Comparison of ENCODE assay signal across 9 cellular contexts in genomic region chr20:51542033-51542893, GRCh38. TPM values are rescaled to one million over a fixed set of nuclear protein-coding genes. Genes with fewer than 3 reads are reported as not detected.
DNase-seq lines count a peak whose midpoint lies in the region; ATAC-seq and TF ChIP-seq lines count a peak whose summit lies in the region.
"Had no signal": no experiment of that assay in that cellular context is flagged by ENCODE, and none has a peak within 500 bp of the region (broad histone marks: within the 10 kb centered on the region; RNA-seq: fewer than 3 reads in every experiment).

NFATC2 (minus strand) TSS chr20:51542719; CDS start chr20:51542499, 220 bp downstream.

- H3K27ac ChIP-seq in RWPE1: no peak within 1 kb of the TSS
- H3K27ac ChIP-seq: C4-2B had no signal

- ATAC-seq in HG02970 (IDR thresholded peaks at IDR 0.05; ENCODE audit: low FRiP score, unreplicated experiment) (peak; percentile 34), GM19328 (IDR thresholded peaks at IDR 0.05; ENCODE audit: unreplicated experiment) (no peak)

- peak within 1 kb of the TSS; percentile 96 for H3K4me3 Mint-ChIP-seq in activated naive CD4-positive, alpha-beta T cell treated with anti-CD3 and anti-CD28 coated beads for 36 hours

- CTCF ChIA-PET in RWPE1 (lab: Yijun Ruan, JAX): interaction anchor here (0.6 to 1.3 kb wide), 4 partner anchors 25 to 870 kb away, joined by 3 read pairs; no protein-coding TSS in a partner anchor
- CTCF ChIA-PET in activated naive CD4-positive, alpha-beta T cell treated with anti-CD3 and anti-CD28 coated beads for 36 hours (lab: Charles Lee): interaction anchor here (0.6 to 3.0 kb wide), 20 partner anchors 9 to 743 kb away, joined by 3 to 16 read pairs (median 4); no protein-coding TSS in a partner anchor

- H3K27ac Mint-ChIP-seq in activated naive CD4-positive, alpha-beta T cell treated with anti-CD3 and anti-CD28 coated beads for 36 hours: peak within 1 kb of the TSS; percentile 98

- intact Hi-C loops in activated naive CD4-positive, alpha-beta T cell treated with anti-CD3 and anti-CD28 coated beads for 36 hours (cut with micrococcal nuclease): loop anchor here (2.0 kb wide), 1 partner anchor 21 kb away; no protein-coding TSS in a partner anchor

- POLR2A ChIA-PET in RWPE1 (lab: Yijun Ruan, JAX; ENCODE audit: low non-redundant PET): no interaction called here

- H3K9me3 Mint-ChIP-seq in activated naive CD4-positive, alpha-beta T cell treated with anti-CD3 and anti-CD28 coated beads for 36 hours: no peaks in the 10 kb centered on the region

- DNase-seq in NCI-H2171 (lab: John Stamatoyannopoulos, UW): peak; percentile 26
- DNase-seq in NCI-H2171 treated with DMSO at 0.1 percent for 48 hours (lab: John Stamatoyannopoulos, UW): no peak
- DNase-seq in RWPE1 (ENCODE audit: low spot score): peak; percentile 54
- peak; percentile 73 for DNase-seq in activated naive CD4-positive, alpha-beta T cell treated with anti-CD3 and anti-CD28 coated beads for 36 hours
- DNase-seq in iPS-NIHi7 (ENCODE audit: extremely low spot score): peak; percentile 89
- peak; percentile 67 for DNase-seq in stimulated activated CD4-positive, alpha-beta T cell treated with anti-CD3 and anti-CD28 coated beads, Interleukin-4, amount 100 ng/mL, for 1 hour

- H3K36me3 Mint-ChIP-seq in activated naive CD4-positive, alpha-beta T cell treated with anti-CD3 and anti-CD28 coated beads for 36 hours (ENCODE audit: low read depth): peaks cover 8% of the 10 kb centered on the region

- no peak for TF ChIP-seq CTCF in RWPE1 (conservative IDR thresholded peaks at IDR 0.05; ENCODE audit: low read depth)

- no peaks in the 10 kb centered on the region for H3K27me3 Mint-ChIP-seq in activated naive CD4-positive, alpha-beta T cell treated with anti-CD3 and anti-CD28 coated beads for 36 hours (ENCODE audit: low read depth)

- H3K4me1 Mint-ChIP-seq in activated naive CD4-positive, alpha-beta T cell treated with anti-CD3 and anti-CD28 coated beads for 36 hours (ENCODE audit: low read depth): peaks cover 34% of the 10 kb centered on the region

RNA-seq across cellular contexts. Expression of gene NFATC2, which starts in this region (rescaled TPM):
- total RNA-seq in activated naive CD4-positive, alpha-beta T cell treated with anti-CD3 and anti-CD28 coated beads for 36 hours: 10 to 100 TPM; 15.7 to 17.4 TPM
